19 cellular contexts compared by ENCODE assay signal in genomic region chr11:104090767-104091166, GRCh38. TPM values are rescaled to one million over a fixed set of nuclear protein-coding genes. Genes with fewer than 3 reads are reported as not detected.
"Had no signal": no experiment of that assay in that cellular context is flagged by ENCODE, and none has a peak within 500 bp of the region (broad histone marks: within the 10 kb centered on the region; RNA-seq: fewer than 3 reads in every experiment).

No MANE protein-coding gene starts in this region.

- H3K36me3 ChIP-seq: brain microvascular endothelial cell, heart right ventricle, tibial nerve had no signal

- H3K4me3 ChIP-seq: coronary artery, heart right ventricle, mucosa of descending colon, tibial nerve had no signal

- H3K9me3 ChIP-seq: heart right ventricle, mucosa of descending colon, tibial nerve had no signal

- H3K27me3 ChIP-seq: brain microvascular endothelial cell, heart right ventricle, tibial nerve had no signal

- DNase-seq: activated B cell treated with CpG ODN at 0.5 μM for 24 hours; activated CD4-positive, alpha-beta memory T cell treated with anti-CD3 and anti-CD28 coated beads, Interleukin-2, amount 10 ng/mL, durations not matched to agents 7 days and 5 days; activated CD4-positive, alpha-beta T cell treated with anti-CD3 and anti-CD28 coated beads for 48 hours; activated CD8-positive, alpha-beta memory T cell treated with anti-CD3 and anti-CD28 coated beads, Interleukin-2, amount 10 ng/mL, durations not matched to agents 7 days and 5 days; amniotic stem cell; brain microvascular endothelial cell; heart right ventricle; immature natural killer cell; kidney glomerular epithelial cell; mesenchymal stem cell; mucosa of descending colon; naive thymus-derived CD4-positive, alpha-beta T cell; nucleus accumbens; stimulated activated CD4-positive, alpha-beta T cell treated with anti-CD3 and anti-CD28 coated beads, Interleukin-12 subunit alpha, Interleukin-12 subunit beta, amount 100 ng/mL, for 4 hours; stimulated activated CD4-positive, alpha-beta T cell treated with anti-CD3 and anti-CD28 coated beads, Interleukin-1b, Interleukin-23, amount 100 ng/mL, for 48 hours; T-cell had no signal

- ATAC-seq: activated CD8-positive, alpha-beta memory T cell treated with anti-CD3 and anti-CD28 coated beads, Interleukin-2, amount 10 ng/mL, durations not matched to agents 7 days and 5 days; mucosa of descending colon; naive thymus-derived CD4-positive, alpha-beta T cell; T-cell had no signal

RNA-seq across cellular contexts. Expression of gene DDI1, which starts 54.3 kb away (rescaled TPM):
- total RNA-seq: activated B cell treated with CpG ODN at 0.5 μM for 24 hours; activated CD4-positive, alpha-beta memory T cell treated with anti-CD3 and anti-CD28 coated beads, Interleukin-2, amount 10 ng/mL, durations not matched to agents 7 days and 5 days; activated CD8-positive, alpha-beta memory T cell treated with anti-CD3 and anti-CD28 coated beads, Interleukin-2, amount 10 ng/mL, durations not matched to agents 7 days and 5 days; heart right ventricle; lower leg skin; mucosa of descending colon; naive thymus-derived CD4-positive, alpha-beta T cell; T-cell; tibial nerve had no signal
